26 cellular contexts compared by ENCODE assay signal in the genomic region with DNA sequence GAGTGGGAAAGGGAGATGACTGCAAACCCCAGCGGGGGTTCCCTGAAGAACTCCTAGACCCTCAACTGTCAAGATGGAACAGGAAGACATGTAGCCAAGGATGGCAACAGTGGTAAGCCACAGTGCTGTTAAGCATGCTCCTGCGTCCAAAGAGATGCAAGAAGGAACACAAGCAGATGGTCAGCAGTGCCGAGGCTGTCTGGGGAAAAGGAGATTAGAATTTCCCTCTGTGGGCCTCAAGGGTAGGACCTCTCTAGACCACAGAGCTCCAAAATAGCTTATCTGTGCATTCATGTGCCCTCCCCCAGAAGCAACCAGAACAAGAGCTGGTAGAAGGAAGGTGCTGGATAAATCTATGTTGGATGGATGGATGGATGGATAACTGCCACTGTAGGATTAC.
"Had no signal": no experiment of that assay in that cellular context is flagged by ENCODE, and none has a peak within 500 bp of the region (broad histone marks: within the 10 kb centered on the region; RNA-seq: fewer than 3 reads in every experiment).

No MANE protein-coding gene starts in this region.

- H3K36me3 Mint-ChIP-seq: activated CD4-positive, alpha-beta memory T cell treated with anti-CD3 and anti-CD28 coated beads for 36 hours; activated naive CD4-positive, alpha-beta T cell treated with anti-CD3 and anti-CD28 coated beads, Interleukin-2, amount 50 U/mL, for 24 hours had no signal

- H3K9me3 ChIP-seq: mucosa of descending colon, psoas muscle, tibial nerve had no signal

- H3K9ac ChIP-seq: parathyroid adenoma had no signal

- H3K27ac Mint-ChIP-seq: activated B cell treated with CpG ODN at 0.5 μM for 24 hours; activated CD4-positive, alpha-beta memory T cell treated with anti-CD3 and anti-CD28 coated beads for 36 hours; activated naive CD4-positive, alpha-beta T cell treated with anti-CD3 and anti-CD28 coated beads, Interleukin-2, amount 50 U/mL, for 24 hours; activated T-cell treated with anti-CD3 and anti-CD28 coated beads, Interleukin-2, amount 50 U/mL, for 24 hours; activated T-helper 17 cell treated with anti-CD3 and anti-CD28 coated beads, Interleukin-2, amount 50 U/mL, for 72 hours; nephron progenitor cell had no signal

- H3K36me3 ChIP-seq: tibial nerve had no signal

- H2AFZ ChIP-seq: hepatocyte, parathyroid adenoma had no signal

- H3K27me3 ChIP-seq: hepatocyte, tibial nerve had no signal

- H3K4me3 ChIP-seq: hepatocyte, mucosa of descending colon, psoas muscle, tibial nerve had no signal

- ATAC-seq: left cardiac atrium, left ventricle myocardium superior, mucosa of descending colon had no signal

- H3K4me1 ChIP-seq: parathyroid adenoma, psoas muscle, tibial nerve had no signal

- H3K27ac ChIP-seq: epithelial cell of prostate, hepatocyte, parathyroid adenoma, psoas muscle, tibial nerve had no signal

- H3K79me2 ChIP-seq: hepatocyte, parathyroid adenoma had no signal

- DNase-seq: activated B cell treated with CpG ODN at 0.5 μM for 24 hours; activated CD8-positive, alpha-beta memory T cell treated with anti-CD3 and anti-CD28 coated beads, Interleukin-2, amount 50 U/mL, for 4 hours; activated gamma-delta T cell treated with Interleukin-2 at 50 U/mL for 16 hours; activated T-cell treated with anti-CD3 and anti-CD28 coated beads, Interleukin-2, amount 50 U/mL, for 24 hours; anterior cingulate cortex; dermis blood vessel endothelial cell; effector CD4-positive, alpha-beta T cell; glutamatergic neuron; left cardiac atrium; left ventricle myocardium superior; mucosa of descending colon; nephron progenitor cell; psoas muscle; stimulated activated CD4-positive, alpha-beta T cell treated with anti-CD3 and anti-CD28 coated beads, Interleukin-2, amount 100 ng/mL, for 48 hours; stimulated activated naive CD4-positive, alpha-beta T cell treated with Interleukin-2 at 50 U/mL for 16 hours had no signal

- H3K9me3 Mint-ChIP-seq: activated B cell treated with CpG ODN at 0.5 μM for 24 hours; activated CD4-positive, alpha-beta memory T cell treated with anti-CD3 and anti-CD28 coated beads for 36 hours; activated naive CD4-positive, alpha-beta T cell treated with anti-CD3 and anti-CD28 coated beads, Interleukin-2, amount 50 U/mL, for 24 hours; activated T-cell treated with anti-CD3 and anti-CD28 coated beads, Interleukin-2, amount 50 U/mL, for 24 hours; activated T-helper 17 cell treated with anti-CD3 and anti-CD28 coated beads, Interleukin-2, amount 50 U/mL, for 72 hours; nephron progenitor cell had no signal

- H3K4me2 ChIP-seq: hepatocyte had no signal

- FAIRE-seq: colon, endometrium, frontal cortex, keratinocyte had no signal
